In the genomic region with DNA sequence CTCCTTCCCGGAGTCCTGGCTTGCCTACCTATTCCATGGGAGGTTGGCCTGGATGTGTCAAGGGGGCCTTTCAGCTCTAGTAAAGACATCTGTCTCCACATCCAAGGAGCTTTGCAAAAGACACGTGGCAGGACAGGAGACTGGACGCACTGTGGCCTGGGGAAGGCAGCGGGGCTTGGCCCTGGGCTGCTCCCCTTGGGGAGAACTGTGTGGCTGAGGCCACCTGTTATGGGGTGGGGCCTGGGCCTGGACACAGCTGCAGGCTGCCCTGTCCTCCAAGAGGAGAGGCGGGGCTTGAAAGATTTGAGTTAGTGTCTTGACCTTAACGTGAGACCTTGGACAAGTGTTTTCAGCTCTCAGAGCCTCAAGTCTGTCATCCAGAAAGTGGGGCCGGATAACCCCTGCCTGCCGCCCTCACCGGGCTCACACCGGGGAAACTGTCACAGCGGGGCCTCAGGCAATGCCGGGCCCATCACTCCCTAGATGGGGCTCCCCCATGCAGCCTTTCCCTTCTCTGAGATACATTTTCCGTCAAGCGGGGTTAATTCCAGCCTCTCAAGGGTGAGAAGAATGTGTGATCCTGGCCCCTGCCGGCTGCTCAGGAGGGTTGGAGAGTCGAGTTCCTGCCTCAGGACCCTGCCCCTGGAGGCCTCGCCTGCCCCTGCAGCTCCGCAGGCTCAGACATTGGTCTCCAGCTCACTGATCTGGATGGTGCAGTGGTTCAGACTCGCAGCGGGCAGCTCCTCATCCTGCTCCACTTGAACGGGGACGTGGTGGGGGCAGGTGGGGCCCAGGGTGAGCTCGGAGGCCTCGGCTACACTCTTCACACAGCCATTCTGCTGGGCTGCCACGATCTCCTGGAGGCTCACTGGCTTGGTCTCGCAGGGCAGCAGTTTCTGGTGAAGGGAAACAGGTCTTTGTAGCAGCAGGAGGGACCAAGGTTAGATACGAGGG, we compare ENCODE assay signal across 32 cellular contexts. TPM values are rescaled to one million over a fixed set of nuclear protein-coding genes. Genes with fewer than 3 reads are reported as not detected.
A peak's percentile ranks its signal among the peaks of the same experiment; 100 is the strongest.
DNase-seq lines count a peak whose midpoint lies in the region; TF ChIP-seq lines count a peak whose summit lies in the region.
"Had no signal": no experiment of that assay in that cellular context is flagged by ENCODE, and none has a peak within 500 bp of the region (broad histone marks: within the 10 kb centered on the region; RNA-seq: fewer than 3 reads in every experiment).

No MANE protein-coding gene starts in this region.

- H3K4me1 ChIP-seq in osteoblast (ENCODE audit: insufficient read depth, low read length): peaks cover 11% of the 10 kb centered on the region

- H4K20me1 ChIP-seq in osteoblast (ENCODE audit: insufficient read depth, low read length): no peaks in the 10 kb centered on the region

- H3K4me3 ChIP-seq in osteoblast (ENCODE audit: insufficient read depth, low read length): no peak overlapping the region
- H3K4me3 ChIP-seq: body of pancreas, dorsolateral prefrontal cortex had no signal

- H3K27ac ChIP-seq in VCaP: peak overlapping the region; percentile 65
- no peak overlapping the region for H3K27ac ChIP-seq in osteoblast (ENCODE audit: low read depth, low read length)
- H3K27ac ChIP-seq: 22Rv1, body of pancreas, dorsolateral prefrontal cortex had no signal

- DNase-seq in DMS 273 (lab: John Stamatoyannopoulos, UW; ENCODE audit: unreplicated experiment): peak; percentile 40
- no peak for DNase-seq in DMS 273 treated with DMSO at 0.1 percent for 48 hours (lab: John Stamatoyannopoulos, UW)
- peak; percentile 77 for DNase-seq in iPS-NIHi11 (ENCODE audit: low spot score)
- peak; percentile 79 for DNase-seq in osteoblast (ENCODE audit: insufficient read length, low spot score, missing footprints)
- no peak for DNase-seq in kidney tubule cell (ENCODE audit: low spot score)
- no peak for DNase-seq in T-helper 2 cell
- no peak for DNase-seq in NOMO-1 treated with dmso at 0.1 percent for 144 hours (lab: John Stamatoyannopoulos, UW; ENCODE audit: unreplicated experiment)
- DNase-seq: activated CD8-positive, alpha-beta T cell treated with anti-CD3 and anti-CD28 coated beads, Interleukin-2, amount 10 ng/mL, durations not matched to agents 7 days and 5 days; activated naive CD4-positive, alpha-beta T cell treated with anti-CD3 and anti-CD28 coated beads, Interleukin-2, amount 50 U/mL, for 16 hours; Caco-2; DMS79 treated with DMSO at 0.1 percent for 48 hours; HFFc6; immature natural killer cell; naive B cell; NCI-H1105 treated with DMSO at 0.1 percent for 48 hours; NCI-H187 treated with DMSO at 0.1 percent for 48 hours; NCI-H2171; small intestine; stimulated activated naive CD4-positive, alpha-beta T cell treated with Interleukin-2 at 50 U/mL for 16 hours had no signal

- no peaks in the 10 kb centered on the region for H3K9me3 ChIP-seq in osteoblast (ENCODE audit: low read depth, low read length)
- H3K9me3 ChIP-seq: body of pancreas, Caco-2 had no signal

- TF ChIP-seq CTCF in VCaP (conservative IDR thresholded peaks at IDR 0.05): no peak
- no peak for TF ChIP-seq CTCF in osteoblast (IDR thresholded peaks at IDR 0.05; ENCODE audit: extremely low read depth, low read depth, low read length)

- H3K79me2 ChIP-seq in osteoblast (ENCODE audit: insufficient read depth, low read length): no peaks in the 10 kb centered on the region

- no peak overlapping the region for H3K4me2 ChIP-seq in osteoblast (ENCODE audit: insufficient read depth, low read length)

- H2AFZ ChIP-seq in osteoblast (ENCODE audit: low read length): no peak overlapping the region

- no peaks in the 10 kb centered on the region for H3K27me3 ChIP-seq in osteoblast (ENCODE audit: insufficient read depth, low read length)
- H3K27me3 ChIP-seq: body of pancreas, dorsolateral prefrontal cortex had no signal

- no peaks in the 10 kb centered on the region for H3K36me3 ChIP-seq in osteoblast (ENCODE audit: insufficient read depth, low read length)

RNA-seq across cellular contexts. Expression of gene PODN, which starts 25.6 kb away (rescaled TPM):
- total RNA-seq in osteoblast: 43.3 and 52.8 TPM in 2 replicates
- total RNA-seq: activated CD8-positive, alpha-beta T cell treated with anti-CD3 and anti-CD28 coated beads, Interleukin-2, amount 10 ng/mL, durations not matched to agents 7 days and 5 days; Caco-2; HT-29; M059J; NCI-H460; T-helper 2 cell treated with Interferon-gamma antibody and Interleukin-4, amounts not matched to agents 100 ng/mL and 5 ng/mL, for 36 hours had no signal

RNA-seq across cellular contexts. Expression of gene SLC1A7, which starts 54.8 kb away (rescaled TPM):
- under 0.01 and 0.36 TPM in 2 replicates for total RNA-seq in osteoblast
- total RNA-seq: activated CD8-positive, alpha-beta T cell treated with anti-CD3 and anti-CD28 coated beads, Interleukin-2, amount 10 ng/mL, durations not matched to agents 7 days and 5 days; body of pancreas; Caco-2; cerebellum; endothelial cell of umbilical vein; frontal cortex; NCI-H460; T-helper 2 cell treated with Interferon-gamma antibody and Interleukin-4, amounts not matched to agents 100 ng/mL and 5 ng/mL, for 36 hours; temporal lobe; ureter had no signal

Comparison
In these comparisons a context has a peak if more than half of its experiments do, and no peak if none do; other contexts are left out.
1. DNase-seq: peak in DMS 273 (single experiment), iPS-NIHi11 (single experiment) and osteoblast (single experiment); none in DMS 273 treated with DMSO at 0.1 percent for 48 hours (single experiment), kidney tubule cell (single experiment), T-helper 2 cell (0 of 5) and NOMO-1 treated with dmso at 0.1 percent for 144 hours (single experiment).